In the genomic region with DNA sequence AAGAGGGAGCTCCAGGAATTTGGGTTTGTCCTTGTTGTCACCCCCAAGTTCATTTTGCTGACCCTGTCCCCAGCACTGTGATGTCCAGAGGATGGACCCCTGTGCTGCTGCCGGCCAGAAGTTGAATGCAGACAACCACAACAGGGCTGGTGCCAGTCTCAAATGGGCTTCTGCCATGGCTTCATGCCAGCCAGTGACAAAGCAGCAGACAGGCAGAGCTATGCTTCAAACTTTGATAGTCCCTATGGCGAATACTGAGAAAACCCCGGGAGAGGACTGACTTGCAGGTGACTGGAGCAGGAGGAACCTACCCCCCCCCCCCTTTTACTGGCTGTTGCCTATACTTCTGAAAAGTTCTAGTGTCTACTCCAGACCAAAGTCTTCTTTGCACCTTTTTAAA, we compare ENCODE assay signal across 8 cellular contexts. TPM values are rescaled to one million over a fixed set of nuclear protein-coding genes. Genes with fewer than 3 reads are reported as not detected.
A peak's percentile ranks its signal among the peaks of the same experiment; 100 is the strongest.
DNase-seq lines count a peak whose midpoint lies in the region; ATAC-seq and TF ChIP-seq lines count a peak whose summit lies in the region.

No MANE protein-coding gene starts in this region.

- H3K4me3 Mint-ChIP-seq in central memory CD8-positive, alpha-beta T cell = peak overlapping the region; percentile 96
- H3K4me3 Mint-ChIP-seq in mesothelial cell of epicardium = peak overlapping the region; percentile 99

- H3K9me3 Mint-ChIP-seq in central memory CD8-positive, alpha-beta T cell = no peaks in the 10 kb centered on the region
- no peaks in the 10 kb centered on the region for H3K9me3 Mint-ChIP-seq in mesothelial cell of epicardium

- H3K9me3 ChIP-seq in aorta (ENCODE audit: control insufficient read depth, low read length) = no peaks in the 10 kb centered on the region

- H3K4me3 ChIP-seq in AG10803 (ENCODE audit: low read length) = peak overlapping the region; percentile 76
- peak overlapping the region; percentile 42 for H3K4me3 ChIP-seq in KMS-11 (IDR thresholded peaks at IDR 0.05; ENCODE audit: insufficient read depth, low read depth, low read length)
- H3K4me3 ChIP-seq in aorta (ENCODE audit: low read length in 2 of 2) = peak overlapping the region; percentile 65 to 99

- H3K27ac ChIP-seq in KMS-11 = peak overlapping the region; percentile 55; the same call in 1 of the 2 replicates
- peak overlapping the region in 1 of 2 donors; percentile 13 for H3K27ac ChIP-seq in aorta (ENCODE audit: low read depth in 1 of 2, low read length in 2 of 2)

- WGBS in aorta, 2 donors = 2 to 5% methylated on average over 3 of the region's 3 CpGs

- H3K9ac ChIP-seq in KMS-11 = peak overlapping the region; percentile 66; the same call in 1 of the 2 replicates

- DNase-seq in AG10803 (ENCODE audit: low read depth) = no peak
- no peak for DNase-seq in central memory CD8-positive, alpha-beta T cell (ENCODE audit: low spot score in 2 of 2)
- DNase-seq in mesothelial cell of epicardium (ENCODE audit: low spot score in 2 of 2, unreplicated experiment in 2 of 2) = no peak
- peak; percentile 79 to 86 for DNase-seq in aorta
- no peak for DNase-seq in activated CD4-positive, alpha-beta T cell treated with anti-CD3 and anti-CD28 coated beads for 48 hours

- H3K27me3 Mint-ChIP-seq in central memory CD8-positive, alpha-beta T cell = no peaks in the 10 kb centered on the region
- H3K27me3 Mint-ChIP-seq in mesothelial cell of epicardium (ENCODE audit: low read depth) = no peaks in the 10 kb centered on the region

- H3K4me2 ChIP-seq in KMS-11 = peak overlapping the region; percentile 95

- H3K27ac Mint-ChIP-seq in central memory CD8-positive, alpha-beta T cell (ENCODE audit: low read depth) = peak overlapping the region; percentile 100
- peak overlapping the region; percentile 94 for H3K27ac Mint-ChIP-seq in mesothelial cell of epicardium

- H3K27me3 ChIP-seq in KMS-11 (ENCODE audit: insufficient read depth, low read depth) (no peaks in the 10 kb centered on the region), aorta (ENCODE audit: control insufficient read depth in 1 of 2, insufficient read depth in 2 of 2, low read length in 1 of 2) (no peaks in the 10 kb centered on the region)

- peaks cover 64% of the 10 kb centered on the region for H4K20me1 ChIP-seq in KMS-11 (ENCODE audit: insufficient read depth)

- H2AFZ ChIP-seq in KMS-11 (ENCODE audit: low read depth) = no peak overlapping the region

- intact Hi-C loops in aorta (cut with DNase I) = loop anchor here (2.0 to 10.0 kb wide), 2 partner anchors 273 kb away; no protein-coding TSS in a partner anchor

- peaks cover 56% of the 10 kb centered on the region for H3K4me1 Mint-ChIP-seq in central memory CD8-positive, alpha-beta T cell
- peaks cover 58% of the 10 kb centered on the region for H3K4me1 Mint-ChIP-seq in mesothelial cell of epicardium

- H3K36me3 Mint-ChIP-seq in central memory CD8-positive, alpha-beta T cell (ENCODE audit: insufficient read depth) = peaks cover 77% of the 10 kb centered on the region
- peaks cover 19% of the 10 kb centered on the region for H3K36me3 Mint-ChIP-seq in mesothelial cell of epicardium

- peaks cover 90% of the 10 kb centered on the region for H3K79me2 ChIP-seq in KMS-11 (ENCODE audit: insufficient read depth, low read depth)

- no peak for TF ChIP-seq CTCF in AG10803 (conservative IDR thresholded peaks at IDR 0.05; ENCODE audit: low read length)
- TF ChIP-seq CTCF in KMS-11 (conservative IDR thresholded peaks at IDR 0.05; ENCODE audit: low read depth, low read length) = no peak
- TF ChIP-seq CTCF in mesothelial cell of epicardium (IDR thresholded peaks at IDR 0.05; ENCODE audit: unreplicated experiment) = no peak

- ATAC-seq in central memory CD8-positive, alpha-beta T cell (replicated peaks; ENCODE audit: extremely low read depth, poor library complexity, severe bottlenecking) = no peak
- no peak for ATAC-seq in aorta (ENCODE audit: low FRiP score)
- no peak for ATAC-seq in GM18519 (IDR thresholded peaks at IDR 0.05; ENCODE audit: low FRiP score, unreplicated experiment)
- ATAC-seq in HG03045 (IDR thresholded peaks at IDR 0.05; ENCODE audit: unreplicated experiment) = no peak

- H3K36me3 ChIP-seq in KMS-11 (ENCODE audit: insufficient read depth) (peaks cover 20% of the 10 kb centered on the region; the same call in 1 of the 2 replicates), aorta (ENCODE audit: control insufficient read depth in 1 of 2, insufficient read depth in 2 of 2, low read length in 1 of 2) (peaks cover 0 to 2% of the 10 kb centered on the region in 2 donors)

- H3K4me1 ChIP-seq in KMS-11 (ENCODE audit: low read depth, poor library complexity, severe bottlenecking) (peaks cover 51% of the 10 kb centered on the region), aorta (ENCODE audit: control insufficient read depth in 1 of 2, insufficient read depth in 2 of 2, low read length in 2 of 2) (peaks cover 2 to 4% of the 10 kb centered on the region in 2 donors)

RNA-seq across cellular contexts. Expression of a gene that starts 3.2 kb away (rescaled TPM):
- total RNA-seq in mesothelial cell of epicardium (75.5 to 77.6 TPM (median 76.8 TPM) in 3 replicates), aorta (10 to 100 TPM; 55.4 to 98.8 TPM)
- polyA plus RNA-seq in aorta = 10 to 100 TPM; 27.3 to 32.9 TPM

Comparison
In these comparisons a context has a peak if more than half of its experiments do, and no peak if none do; other contexts are left out.
1. DNase-seq: peak in aorta (2 of 2); none in AG10803 (single experiment), central memory CD8-positive, alpha-beta T cell (0 of 2), mesothelial cell of epicardium (0 of 2) and activated CD4-positive, alpha-beta T cell treated with anti-CD3 and anti-CD28 coated beads for 48 hours (single experiment).
2. Peak in every context shown above with its lines, with median percentiles within 50 percentile points of each other: H3K4me3 ChIP-seq.